ENCODE assay signal across 18 cellular contexts in the genomic region with DNA sequence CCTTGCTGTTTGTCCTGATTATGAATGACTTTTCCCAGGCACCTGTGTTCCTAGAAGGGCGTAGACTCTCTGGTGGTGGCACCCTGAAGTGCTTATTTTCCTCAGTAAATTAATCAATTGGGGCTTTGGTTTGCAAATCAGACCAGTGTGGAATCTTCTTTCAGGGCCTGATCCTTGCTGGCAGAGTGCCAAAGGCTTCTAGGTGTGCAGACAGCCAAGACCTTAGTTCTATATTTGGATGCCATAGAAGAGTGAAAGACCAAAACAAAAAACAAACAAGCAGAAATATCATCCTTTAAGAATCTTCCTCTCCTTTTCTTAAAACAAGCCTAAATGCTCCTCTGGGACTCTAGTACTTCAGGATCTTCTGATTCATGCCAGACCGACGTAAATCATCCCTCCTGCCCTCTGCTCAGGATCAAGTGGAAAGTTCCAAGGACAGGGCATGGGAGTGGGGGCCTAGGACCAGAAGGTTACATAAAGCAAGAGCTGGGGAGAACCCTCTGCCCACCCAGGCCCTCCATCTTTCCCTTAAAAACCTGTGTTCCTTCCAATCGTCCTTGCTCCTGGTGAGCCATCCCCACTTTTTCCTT.
DNase-seq lines count a peak whose midpoint lies in the region; ATAC-seq and TF ChIP-seq lines count a peak whose summit lies in the region.
"Had no signal": no experiment of that assay in that cellular context is flagged by ENCODE, and none has a peak within 500 bp of the region (broad histone marks: within the 10 kb centered on the region; RNA-seq: fewer than 3 reads in every experiment).

No MANE protein-coding gene starts in this region.

- H3F3A ChIP-seq in GM23338 (replicated peaks; ENCODE audit: low read depth) = no peaks in the 10 kb centered on the region

- H3K36me3 ChIP-seq in BE2C (no peaks in the 10 kb centered on the region), GM23338 (ENCODE audit: insufficient read depth) (no peaks in the 10 kb centered on the region)
- H3K36me3 ChIP-seq: ascending aorta, neutrophil had no signal

- H3K9me3 ChIP-seq in BE2C = no peaks in the 10 kb centered on the region
- H3K9me3 ChIP-seq: ascending aorta, neutrophil had no signal

- peaks cover 7% of the 10 kb centered on the region for H3K36me3 Mint-ChIP-seq in GM23338 (ENCODE audit: low read depth)
- no peaks in the 10 kb centered on the region for H3K36me3 Mint-ChIP-seq in nephron (ENCODE audit: low read depth)

- peak; percentile 27; the same call in 2 of the 3 replicates for ATAC-seq in GM23338
- ATAC-seq: effector memory CD8-positive, alpha-beta T cell had no signal

- H3K27ac ChIP-seq in GM23338 (ENCODE audit: low read depth) = peak overlapping the region; percentile 84; the same call in 1 of the 2 replicates
- H3K27ac ChIP-seq in caudate nucleus (ENCODE audit: low read depth, low read length) = no peak overlapping the region
- H3K27ac ChIP-seq: ascending aorta, GM23248, neutrophil had no signal

- H3K79me2 ChIP-seq in GM23338 (replicated peaks; ENCODE audit: insufficient read depth) = no peaks in the 10 kb centered on the region

- H3K4me3 Mint-ChIP-seq in GM23338 = no peak overlapping the region; the same call in 2 of the 3 replicates
- peak overlapping the region in 1 of 3 experiments; percentile 20 for H3K4me3 Mint-ChIP-seq in nephron
- H3K4me3 Mint-ChIP-seq: activated naive CD4-positive, alpha-beta T cell treated with anti-CD3 and anti-CD28 coated beads for 36 hours; effector memory CD8-positive, alpha-beta T cell; T-helper 1 cell treated with Interleukin-12 subunit alpha and Interleukin-12 subunit beta and Interleukin-4 antibody, amounts not matched to agents 30 μg/mL and 1 μg/mL, for 36 hours had no signal

- H3K4me1 ChIP-seq in BE2C (no peaks in the 10 kb centered on the region), GM23338 (ENCODE audit: insufficient read depth) (peaks cover 29% of the 10 kb centered on the region)
- H3K4me1 ChIP-seq: ascending aorta had no signal

- H2AFZ ChIP-seq in GM23338 = peak overlapping the region; percentile 92
- H2AFZ ChIP-seq: GM23248 had no signal

- DNase-seq in BE2C = peak; percentile 22
- no peak for DNase-seq in GM23338 (ENCODE audit: low spot score)
- peak; percentile 77 for DNase-seq in RPMI8226
- no peak for DNase-seq in caudate nucleus (lab: John Stamatoyannopoulos, UW)
- DNase-seq in OCI-M1 (lab: John Stamatoyannopoulos, UW) = no peak
- DNase-seq in LoVo (ENCODE audit: low spot score) = no peak
- DNase-seq: activated CD4-positive, alpha-beta T cell treated with anti-CD3 and anti-CD28 coated beads, Interleukin-2, amount 50 U/mL, for 4 hours; activated naive CD4-positive, alpha-beta T cell treated with anti-CD3 and anti-CD28 coated beads for 36 hours; activated T-cell treated with anti-CD3 and anti-CD28 coated beads for 4 hours; effector memory CD8-positive, alpha-beta T cell; GM23248; NCI-H1436; NCI-H446 treated with DMSO at 0.1 percent for 48 hours; SHP77 treated with DMSO at 0.1 percent for 48 hours had no signal

- H3K9me3 Mint-ChIP-seq in GM23338 (peaks cover 6% of the 10 kb centered on the region; the same call in 2 of the 3 replicates), nephron (no peaks in the 10 kb centered on the region)
- H3K9me3 Mint-ChIP-seq: activated naive CD4-positive, alpha-beta T cell treated with anti-CD3 and anti-CD28 coated beads for 36 hours; effector memory CD8-positive, alpha-beta T cell; T-helper 1 cell treated with Interleukin-12 subunit alpha and Interleukin-12 subunit beta and Interleukin-4 antibody, amounts not matched to agents 30 μg/mL and 1 μg/mL, for 36 hours had no signal

- H3K27ac Mint-ChIP-seq in GM23338 = peak overlapping the region; percentile 89; the same call in 1 of the 2 replicates
- peak overlapping the region; percentile 32 to 64 (median 48) for H3K27ac Mint-ChIP-seq in nephron
- H3K27ac Mint-ChIP-seq: activated naive CD4-positive, alpha-beta T cell treated with anti-CD3 and anti-CD28 coated beads for 36 hours; effector memory CD8-positive, alpha-beta T cell; T-helper 1 cell treated with Interleukin-12 subunit alpha and Interleukin-12 subunit beta and Interleukin-4 antibody, amounts not matched to agents 30 μg/mL and 1 μg/mL, for 36 hours had no signal

- H3K27me3 Mint-ChIP-seq in GM23338 (ENCODE audit: insufficient read depth, low read depth, poor library complexity) = peaks cover 5% of the 10 kb centered on the region
- H3K27me3 Mint-ChIP-seq in nephron (ENCODE audit: low read depth) = peaks cover 4% of the 10 kb centered on the region

- H3K9me2 ChIP-seq in GM23338 (ENCODE audit: insufficient read depth) = no peaks in the 10 kb centered on the region; the same call in none of the 2 replicates

- TF ChIP-seq CTCF in BE2C (IDR thresholded peaks at IDR 0.05; ENCODE audit: low read depth, low read length) (no peak), GM23338 (conservative IDR thresholded peaks at IDR 0.05; ENCODE audit: low read depth in 2 of 2) (no peak), nephron (IDR thresholded peaks at IDR 0.05; ENCODE audit: unreplicated experiment in 3 of 3) (no peak)

- H3K4me2 ChIP-seq in GM23338 = peak overlapping the region; percentile 57; the same call in 1 of the 2 replicates

- H3K27me3 ChIP-seq in BE2C = no peaks in the 10 kb centered on the region
- H3K27me3 ChIP-seq in GM23338 (ENCODE audit: insufficient read depth) = no peaks in the 10 kb centered on the region
- H3K27me3 ChIP-seq: ascending aorta, neutrophil had no signal

- no peaks in the 10 kb centered on the region for H4K20me1 ChIP-seq in GM23338 (replicated peaks; ENCODE audit: insufficient read depth)

- H3K4me1 Mint-ChIP-seq in GM23338 (peaks cover 48% of the 10 kb centered on the region), nephron (peaks cover 52% of the 10 kb centered on the region)

- H3K4me3 ChIP-seq in BE2C (ENCODE audit: low read depth, low read length) (no peak overlapping the region), GM23338 (no peak overlapping the region)
- H3K4me3 ChIP-seq: ascending aorta, GM23248 had no signal

TF ChIP-seq in GM23338, 12 proteins besides CTCF, POLR2A, EP300 and RAD21:
- TF ChIP-seq POLR2AphosphoS5 (IDR thresholded peaks at IDR 0.05; ENCODE audit: low read depth) = no peak
- no peak for TF ChIP-seq JUNB (IDR thresholded peaks at IDR 0.05; ENCODE audit: unreplicated experiment)
- TF ChIP-seq NANOG (IDR thresholded peaks at IDR 0.05; ENCODE audit: borderline replicate concordance) = no peak
- no peak for TF ChIP-seq CREB1 (CRISPR knock-in tag; IDR thresholded peaks at IDR 0.05; ENCODE audit: low read depth)
- TF ChIP-seq EZH2 (IDR thresholded peaks at IDR 0.05; ENCODE audit: low read depth, unreplicated experiment) = no peak
TF ChIP-seq in GM23338: peak in this region for 0.

Comparison
In these comparisons a context has a peak if more than half of its experiments do, and no peak if none do; other contexts are left out.
1. DNase-seq: peak in BE2C (single experiment) and RPMI8226 (single experiment); none in GM23338 (single experiment), caudate nucleus (0 of 61), OCI-M1 (single experiment) and LoVo (single experiment).